ENCODE assay signal across 1 cellular context in the genomic region with DNA sequence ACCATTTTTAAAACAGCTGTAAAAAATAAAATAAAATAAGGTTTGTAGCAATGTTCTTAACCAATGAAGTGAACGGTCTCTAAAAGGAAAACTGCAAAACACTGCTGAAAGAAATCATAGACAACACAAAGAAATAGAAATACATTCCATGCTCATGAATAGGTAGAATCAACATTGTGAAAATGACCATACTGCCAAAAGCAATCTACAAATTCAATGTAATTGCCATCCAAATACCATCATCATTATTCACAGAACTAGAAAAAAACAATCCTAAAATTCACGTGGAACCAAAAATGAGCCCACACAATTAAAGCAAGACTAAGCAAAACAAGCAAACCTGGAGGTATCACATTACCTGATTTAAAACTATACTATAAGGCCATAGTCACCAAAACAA.
TF ChIP-seq lines count a peak whose summit lies in the region.

No MANE protein-coding gene starts in this region.

TF ChIP-seq in IMR-90, 13 proteins besides CTCF, POLR2A, EP300 and RAD21 (continued from another document):
- TF ChIP-seq RFX5 (IDR thresholded peaks at IDR 0.05; ENCODE audit: low read depth, low read length), result no peak
- TF ChIP-seq CEBPB (IDR thresholded peaks at IDR 0.05; ENCODE audit: low read depth, low read length), result no peak
- TF ChIP-seq, protein P1, sequence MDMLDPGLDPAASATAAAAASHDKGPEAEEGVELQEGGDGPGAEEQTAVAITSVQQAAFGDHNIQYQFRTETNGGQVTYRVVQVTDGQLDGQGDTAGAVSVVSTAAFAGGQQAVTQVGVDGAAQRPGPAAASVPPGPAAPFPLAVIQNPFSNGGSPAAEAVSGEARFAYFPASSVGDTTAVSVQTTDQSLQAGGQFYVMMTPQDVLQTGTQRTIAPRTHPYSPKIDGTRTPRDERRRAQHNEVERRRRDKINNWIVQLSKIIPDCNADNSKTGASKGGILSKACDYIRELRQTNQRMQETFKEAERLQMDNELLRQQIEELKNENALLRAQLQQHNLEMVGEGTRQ (IDR thresholded peaks at IDR 0.05; ENCODE audit: low read depth, low read length), result no peak
- no peak for TF ChIP-seq RCOR1 (IDR thresholded peaks at IDR 0.05; ENCODE audit: insufficient replicate concordance, low read length)
- no peak for TF ChIP-seq NFE2L2 (IDR thresholded peaks at IDR 0.05; ENCODE audit: low read depth, low read length)
- no peak for TF ChIP-seq SMC3 (IDR thresholded peaks at IDR 0.05; ENCODE audit: low read depth, low read length)
- TF ChIP-seq BHLHE40 (IDR thresholded peaks at IDR 0.05; ENCODE audit: low read depth, low read length), result no peak
- no peak for TF ChIP-seq CHD1 (IDR thresholded peaks at IDR 0.05; ENCODE audit: low read depth, low read length)
- no peak for TF ChIP-seq MAFK (IDR thresholded peaks at IDR 0.05; ENCODE audit: low read depth, low read length)
